ENCODE assay signal across 26 cellular contexts in genomic region chr11:31449040-31449439, GRCh38.
"Had no signal": no experiment of that assay in that cellular context is flagged by ENCODE, and none has a peak within 500 bp of the region (broad histone marks: within the 10 kb centered on the region; RNA-seq: fewer than 3 reads in every experiment).

No MANE protein-coding gene starts in this region.

- FAIRE-seq: astrocyte, K562 had no signal

- H3K9me3 Mint-ChIP-seq: activated CD4-positive, alpha-beta memory T cell treated with anti-CD3 and anti-CD28 coated beads for 36 hours; activated T-cell treated with anti-CD3 and anti-CD28 coated beads, Interleukin-2, amount 50 U/mL, for 4 hours; brain; central memory CD8-positive, alpha-beta T cell; T-cell had no signal

- H3K4me3 ChIP-seq: K562, SK-N-MC had no signal

- H3K27ac ChIP-seq: SK-N-MC, VCaP had no signal

- H3K4me3 Mint-ChIP-seq: activated CD4-positive, alpha-beta memory T cell treated with anti-CD3 and anti-CD28 coated beads for 36 hours; activated CD4-positive, alpha-beta T cell treated with anti-CD3 and anti-CD28 coated beads, Interleukin-2, amount 10 ng/mL, durations not matched to agents 7 days and 5 days; activated naive CD8-positive, alpha-beta T cell; activated T-cell treated with anti-CD3 and anti-CD28 coated beads, Interleukin-2, amount 50 U/mL, for 4 hours; brain; central memory CD8-positive, alpha-beta T cell; T-cell had no signal

- H3K27me3 Mint-ChIP-seq: activated CD4-positive, alpha-beta memory T cell treated with anti-CD3 and anti-CD28 coated beads for 36 hours; activated CD4-positive, alpha-beta T cell treated with anti-CD3 and anti-CD28 coated beads, Interleukin-2, amount 10 ng/mL, durations not matched to agents 7 days and 5 days; activated naive CD8-positive, alpha-beta T cell; brain; central memory CD8-positive, alpha-beta T cell; T-cell had no signal

- H3K4me1 Mint-ChIP-seq: activated CD4-positive, alpha-beta T cell treated with anti-CD3 and anti-CD28 coated beads, Interleukin-2, amount 10 ng/mL, durations not matched to agents 7 days and 5 days; brain had no signal

- DNase-seq: activated CD4-positive, alpha-beta memory T cell treated with anti-CD3 and anti-CD28 coated beads for 36 hours; activated CD4-positive, alpha-beta T cell treated with anti-CD3 and anti-CD28 coated beads, Interleukin-2, amount 10 ng/mL, durations not matched to agents 7 days and 5 days; activated CD4-positive, CD25-positive, alpha-beta regulatory T cell; activated CD8-positive, alpha-beta memory T cell treated with anti-CD3 and anti-CD28 coated beads for 24 hours; activated effector memory CD4-positive, alpha-beta T cell treated with anti-CD3 and anti-CD28 coated beads, Interleukin-2, amount 50 U/mL, for 16 hours; activated naive CD4-positive, alpha-beta T cell treated with Interleukin-2 at 50 U/mL for 16 hours; activated T-cell treated with anti-CD3 and anti-CD28 coated beads, Interleukin-2, amount 50 U/mL, for 4 hours; amygdala; Karpas-422; MM.1S; NCI-H187; NCI-H226; NCI-H526; OCI-M1; RPMI8226; T-cell; T-helper 2 cell had no signal

- ATAC-seq: activated T-cell treated with anti-CD3 and anti-CD28 coated beads, Interleukin-2, amount 50 U/mL, for 4 hours; K562; Panc1; Right ventricle myocardium inferior; T-cell had no signal

- H3K27ac Mint-ChIP-seq: activated CD4-positive, alpha-beta memory T cell treated with anti-CD3 and anti-CD28 coated beads for 36 hours; activated CD4-positive, alpha-beta T cell treated with anti-CD3 and anti-CD28 coated beads, Interleukin-2, amount 10 ng/mL, durations not matched to agents 7 days and 5 days; activated naive CD8-positive, alpha-beta T cell; brain; T-cell had no signal
